10 cellular contexts compared by ENCODE assay signal in genomic region chr6:7540595-7540994, GRCh38. TPM values are rescaled to one million over a fixed set of nuclear protein-coding genes. Genes with fewer than 3 reads are reported as not detected.
A peak's percentile ranks its signal among the peaks of the same experiment; 100 is the strongest.
DNase-seq lines count a peak whose midpoint lies in the region; ATAC-seq, FAIRE-seq and TF ChIP-seq lines count a peak whose summit lies in the region.
"Had no signal": no experiment of that assay in that cellular context is flagged by ENCODE, and none has a peak within 500 bp of the region (broad histone marks: within the 10 kb centered on the region; RNA-seq: fewer than 3 reads in every experiment).

No MANE protein-coding gene starts in this region.

- POLR2A ChIA-PET in H1 (lab: Charles Lee; ENCODE audit: partially characterized antibody): interaction anchor here (1.1 to 1.9 kb wide), 4 partner anchors 12 to 151 kb away, joined by 3 to 6 read pairs (median 5); partner anchors contain the start of genes CAGE1 and RIOK1

- TF ChIP-seq CTCF in AG09309 (IDR thresholded peaks at IDR 0.05; ENCODE audit: control insufficient read depth, insufficient read depth, low read depth, low read length, missing control alignments) (no peak), KMS-11 (conservative IDR thresholded peaks at IDR 0.05; ENCODE audit: low read depth, low read length) (no peak), H1 (IDR thresholded peaks at IDR 0.05; ENCODE audit: control extremely low read depth in 1 of 3, insufficient read depth in 1 of 3, low read depth in 1 of 3, low read length in 3 of 3) (no peak), omental fat pad (IDR thresholded peaks at IDR 0.05) (no peak)

- TF ChIP-seq RAD21 in H1 (IDR thresholded peaks at IDR 0.05 in 1 of 2, conservative IDR thresholded peaks at IDR 0.05 in 1 of 2; ENCODE audit: low read depth in 2 of 2, low read length in 2 of 2): no peak; a peak in 1 of 4 replicates

- H3K4me2 ChIP-seq in KMS-11 (peak overlapping the region; percentile 94), H1 (ENCODE audit: insufficient read depth in 1 of 2, low read depth in 2 of 2, low read length in 2 of 2) (peak overlapping the region; percentile 79 to 86)

- H2BK120ac ChIP-seq in H1 (replicated peaks; ENCODE audit: low read depth, low read length): no peak overlapping the region

- no peaks in the 10 kb centered on the region for H3K36me3 ChIP-seq in KMS-11 (ENCODE audit: insufficient read depth)
- no peaks in the 10 kb centered on the region for H3K36me3 ChIP-seq in H1 (ENCODE audit: control insufficient read depth in 2 of 4, insufficient read depth in 4 of 4, low read length in 3 of 4)
- H3K36me3 ChIP-seq: gastrocnemius medialis had no signal

- no peak overlapping the region for H3K23ac ChIP-seq in H1 (ENCODE audit: insufficient read length)

- 0 out of 2 replicates have a peak, but pooled peaks cover 2% of the 10 kb centered on the region for H3K79me1 ChIP-seq in H1 (ENCODE audit: low read depth, low read length)

- no peak for TF ChIP-seq EP300 in H1 (IDR thresholded peaks at IDR 0.05; ENCODE audit: borderline replicate concordance in 1 of 2, low read depth in 2 of 2, low read length in 2 of 2)

- no peak overlapping the region for H3K18ac ChIP-seq in H1 (ENCODE audit: extremely low read depth, low read length)

- H2BK15ac ChIP-seq in H1 (ENCODE audit: low read length): no peak overlapping the region

- DNase-seq in AG09309 (ENCODE audit: low read depth): no peak
- no peak for DNase-seq in H1 (ENCODE audit: low read depth in 1 of 2, low spot score in 2 of 2)
- DNase-seq in mucosa of gallbladder (ENCODE audit: low spot score): peak; percentile 38
- DNase-seq in omental fat pad (ENCODE audit: low spot score): no peak
- no peak for DNase-seq in NCI-H226
- DNase-seq in NCI-H2029 (lab: John Stamatoyannopoulos, UW): no peak
- DNase-seq: gastrocnemius medialis, T1000 had no signal

- H2BK12ac ChIP-seq in H1 (ENCODE audit: low read depth, low read length): no peak overlapping the region

- no peak overlapping the region for H2AK5ac ChIP-seq in H1 (ENCODE audit: low read depth, low read length)

- H3K27me3 ChIP-seq in KMS-11 (ENCODE audit: insufficient read depth, low read depth) (no peaks in the 10 kb centered on the region), H1 (replicated peaks in 1 of 4; ENCODE audit: control insufficient read depth in 3 of 4, extremely low read depth in 1 of 4, insufficient read depth in 3 of 4, low read length in 3 of 4) (peaks cover 0 to 17% (median 11%) of the 10 kb centered on the region in 4 experiments; a peak in 6 of 7 replicates)

- no peak overlapping the region for H4K5ac ChIP-seq in H1 (ENCODE audit: insufficient read length, low read depth, low read length)

- no peaks in the 10 kb centered on the region for H3K4me1 ChIP-seq in KMS-11 (ENCODE audit: low read depth, poor library complexity, severe bottlenecking)
- peaks cover 3 to 12% (median 7%) of the 10 kb centered on the region in 4 experiments for H3K4me1 ChIP-seq in H1 (replicated peaks in 1 of 4; ENCODE audit: control insufficient read depth in 3 of 4, insufficient read depth in 4 of 4, low read length in 3 of 4)

- 14% methylated on average over 17 of the region's 17 CpGs; no CpG with 5 or more reads in 1 of the 2 experiments for WGBS in H1 (ENCODE audit: extremely low coverage in 1 of 2, insufficient coverage in 1 of 2, insufficient read length in 1 of 2, insufficient replicate concordance in 2 of 2, low coverage in 1 of 2, low lambda C conversion rate in 2 of 2, missing lambda C conversion rate in 1 of 2), 2 experiments

- peak overlapping the region; percentile 94 for H2AFZ ChIP-seq in KMS-11 (ENCODE audit: low read depth)
- no peak overlapping the region for H2AFZ ChIP-seq in H1 (ENCODE audit: low read length)

- no peak for FAIRE-seq in H1 (lab: Jason Lieb, UNC)

- ATAC-seq in omental fat pad (ENCODE audit: low FRiP score) (no peak), GM21526 (IDR thresholded peaks at IDR 0.05; ENCODE audit: low FRiP score, unreplicated experiment) (no peak)
- ATAC-seq: gastrocnemius medialis had no signal

- H2BK5ac ChIP-seq in H1 (ENCODE audit: low read depth, low read length): no peak overlapping the region

- no peak overlapping the region for H2BK20ac ChIP-seq in H1 (ENCODE audit: low read length)

- H4K20me1 ChIP-seq in KMS-11 (ENCODE audit: insufficient read depth) (no peaks in the 10 kb centered on the region), H1 (replicated peaks in 1 of 2; ENCODE audit: control insufficient read depth in 1 of 2, insufficient read depth in 2 of 2, low read length in 2 of 2) (peaks cover 0 to 2% of the 10 kb centered on the region in 2 experiments)

- no peak overlapping the region for H4K8ac ChIP-seq in H1 (ENCODE audit: extremely low read depth, insufficient read depth, low read length)

- H3K79me2 ChIP-seq in KMS-11 (ENCODE audit: insufficient read depth, low read depth) (no peaks in the 10 kb centered on the region), H1 (ENCODE audit: control insufficient read depth in 1 of 2, insufficient read depth in 2 of 2, low read length in 2 of 2) (peaks cover 0 to 23% of the 10 kb centered on the region in 2 experiments; a peak in 2 of 4 replicates)

- H3K4me3 ChIP-seq in AG09309 (ENCODE audit: control insufficient read depth, low read depth, low read length): peak overlapping the region; percentile 78
- no peak overlapping the region for H3K4me3 ChIP-seq in KMS-11 (IDR thresholded peaks at IDR 0.05; ENCODE audit: insufficient read depth, low read depth, low read length)
- H3K4me3 ChIP-seq in H1 (ENCODE audit: extremely low read depth in 1 of 4, insufficient read depth in 2 of 4, low read depth in 3 of 4, low read length in 4 of 4): peak overlapping the region; percentile 81 to 93 (median 83)

- H3K9ac ChIP-seq in KMS-11: no peak overlapping the region
- peak overlapping the region in 2 of 4 experiments; percentile 25 to 34; a peak in 2 of 7 replicates for H3K9ac ChIP-seq in H1 (replicated peaks in 1 of 4; ENCODE audit: extremely low read depth in 1 of 4, low read depth in 3 of 4, low read length in 3 of 4)

- H3K4ac ChIP-seq in H1 (replicated peaks; ENCODE audit: insufficient read length, low read depth, low read length): no peak overlapping the region

- no peak overlapping the region for H3K27ac ChIP-seq in KMS-11
- no peak overlapping the region for H3K27ac ChIP-seq in H1 (ENCODE audit: low read depth, low read length)
- H3K27ac ChIP-seq: gastrocnemius medialis had no signal

- H4K91ac ChIP-seq in H1 (replicated peaks; ENCODE audit: insufficient read length, low read length): no peak overlapping the region

- no peak overlapping the region for H3K14ac ChIP-seq in H1 (ENCODE audit: insufficient read length)

- H3K56ac ChIP-seq in H1 (replicated peaks; ENCODE audit: insufficient read length, low read depth, low read length): no peak overlapping the region

- peaks cover 4% of the 10 kb centered on the region; the same call in 1 of the 2 replicates for H3K23me2 ChIP-seq in H1 (ENCODE audit: low read depth, low read length)

- TF ChIP-seq POLR2A in H1 (IDR thresholded peaks at IDR 0.05; ENCODE audit: control extremely low read depth in 1 of 2, low read depth in 2 of 2, low read length in 2 of 2): no peak

- CTCF ChIA-PET in H1 (lab: Charles Lee; ENCODE audit: partially characterized antibody): interaction anchor here (1.2 kb wide), 1 partner anchor 97 kb away, joined by 4 read pairs; no protein-coding TSS in a partner anchor

- no peaks in the 10 kb centered on the region for H3K9me3 ChIP-seq in H1 (ENCODE audit: insufficient read depth in 2 of 2, low read depth in 1 of 2, low read length in 1 of 2)
- H3K9me3 ChIP-seq: gastrocnemius medialis had no signal

TF ChIP-seq in H1, 55 proteins besides CTCF, POLR2A, EP300 and RAD21 (continues in another document):
- TF ChIP-seq TEAD4 (IDR thresholded peaks at IDR 0.05; ENCODE audit: low read depth, low read length) (peak; percentile 90), POLR2AphosphoS5 (IDR thresholded peaks at IDR 0.05; ENCODE audit: low read depth, low read length) (no peak), JUND (IDR thresholded peaks at IDR 0.05; ENCODE audit: low read length) (no peak), TCF12 (IDR thresholded peaks at IDR 0.05; ENCODE audit: low read depth, low read length) (no peak), HDAC2 (IDR thresholded peaks at IDR 0.05; ENCODE audit: borderline replicate concordance in 1 of 2, low read depth in 2 of 2, low read length in 2 of 2) (no peak), RBBP5 (IDR thresholded peaks at IDR 0.05; ENCODE audit: borderline replicate concordance, low read depth, low read length) (0 out of 2 replicates have a peak, but pooled peaks have one; percentile 36), RFX5 (IDR thresholded peaks at IDR 0.05; ENCODE audit: borderline replicate concordance, low read depth, low read length) (no peak), CREB1 (IDR thresholded peaks at IDR 0.05) (no peak)

RNA-seq across cellular contexts. Expression of gene DSP, which starts 0.9 kb away (rescaled TPM):
- 48.5 and 50.5 TPM in 2 replicates for total RNA-seq in H1 (2021; fragmentation: NEBNext Ultra II Directional; extraction: Animal tissue kit (Norgen Biotek cat#: 25700))
- 12.8 and 14.3 TPM in 2 replicates for polyA plus RNA-seq in H1 (2011; rRNA removed)
- 16.7 TPM for polyA plus RNA-seq in H1 (2011; cell fraction: cytosol; rRNA removed)
- 33.9 TPM for polyA plus RNA-seq in H1 (2011; cell fraction: nucleus; rRNA removed)
- 38.8 to 46.6 TPM (median 43.9 TPM) in 4 replicates for polyA plus RNA-seq in H1 (2012, experiment 1 of 2)
- 1.9 TPM for polyA plus RNA-seq in H1 (2012, experiment 2 of 2)
- polyA plus RNA-seq in H1 (2013, experiment 1 of 2): 33.7 TPM
- 28.2 TPM for polyA plus RNA-seq in H1 (2013, experiment 2 of 2)
- polyA minus RNA-seq in H1 (2011; rRNA and poly(A)+ RNA removed): 35.1 and 42.8 TPM in 2 replicates
- polyA minus RNA-seq in H1 (2011; cell fraction: cytosol; rRNA and poly(A)+ RNA removed): 34.4 TPM
- polyA minus RNA-seq in H1 (2011; cell fraction: nucleus; rRNA and poly(A)+ RNA removed): 41.6 TPM
- total RNA-seq in mucosa of gallbladder (79.1 TPM), omental fat pad (10 to 100 TPM in 3 of 4 donors, 1 to 10 TPM in 1; 6.6 to 47.9 (median 25.5) TPM)

RNA-seq across cellular contexts. Expression of gene SNRNP48, which starts 49.4 kb away (rescaled TPM):
- 20.5 and 21.0 TPM in 2 replicates for total RNA-seq in H1 (2021; fragmentation: NEBNext Ultra II Directional; extraction: Animal tissue kit (Norgen Biotek cat#: 25700))
- polyA plus RNA-seq in H1 (2011; rRNA removed): 4.3 and 7.7 TPM in 2 replicates
- 8.7 TPM for polyA plus RNA-seq in H1 (2011; cell fraction: cytosol; rRNA removed)
- 4.2 TPM for polyA plus RNA-seq in H1 (2011; cell fraction: nucleus; rRNA removed)
- polyA plus RNA-seq in H1 (2012, experiment 1 of 2): 6.1 to 12.4 TPM (median 8.0 TPM) in 4 replicates
- 1.2 TPM for polyA plus RNA-seq in H1 (2012, experiment 2 of 2)
- polyA plus RNA-seq in H1 (2013, experiment 1 of 2): 14.7 TPM
- polyA plus RNA-seq in H1 (2013, experiment 2 of 2): 14.0 TPM
- 5.6 and 5.7 TPM in 2 replicates for polyA minus RNA-seq in H1 (2011; rRNA and poly(A)+ RNA removed)
- polyA minus RNA-seq in H1 (2011; cell fraction: cytosol; rRNA and poly(A)+ RNA removed): 6.0 TPM
- polyA minus RNA-seq in H1 (2011; cell fraction: nucleus; rRNA and poly(A)+ RNA removed): 9.0 TPM
- total RNA-seq in mucosa of gallbladder (14.4 TPM), omental fat pad (10 to 100 TPM in 3 of 4 donors, 1 to 10 TPM in 1; 8.4 to 14.2 (median 11.5) TPM)
